Comparison of ENCODE assay signal across 27 cellular contexts in the genomic region with DNA sequence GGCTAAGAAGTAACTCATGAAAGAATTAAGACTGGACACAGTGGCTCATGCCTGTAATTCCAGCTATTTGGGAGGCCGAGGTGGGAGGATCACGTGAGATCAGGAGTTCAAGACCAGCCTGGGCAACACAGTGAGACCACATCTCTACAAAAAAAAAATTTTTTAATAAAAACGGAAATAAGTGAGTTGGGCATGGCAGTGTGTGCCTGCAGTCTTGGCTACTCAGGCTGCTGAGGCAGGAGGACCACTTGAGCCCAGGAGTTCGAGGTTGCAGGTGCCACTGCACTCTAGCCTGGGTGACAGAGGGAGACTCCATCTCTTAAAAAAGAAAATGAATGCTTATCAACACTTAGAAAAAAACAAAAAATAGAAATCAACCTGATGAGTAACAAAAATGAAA.
A peak's percentile ranks its signal among the peaks of the same experiment; 100 is the strongest.
DNase-seq lines count a peak whose midpoint lies in the region; ATAC-seq, FAIRE-seq and TF ChIP-seq lines count a peak whose summit lies in the region.
"Had no signal": no experiment of that assay in that cellular context is flagged by ENCODE, and none has a peak within 500 bp of the region (broad histone marks: within the 10 kb centered on the region; RNA-seq: fewer than 3 reads in every experiment).

No MANE protein-coding gene starts in this region.

- WGBS in pancreas, 2 donors, result 76 to 79% methylated on average over 4 of the region's 4 CpGs
- WGBS in thyroid gland, 2 donors, result 81% methylated on average over 4 of the region's 4 CpGs

- TF ChIP-seq POLR2A in thyroid gland (IDR thresholded peaks at IDR 0.05), result no peak

- no peaks in the 10 kb centered on the region for H3K36me3 Mint-ChIP-seq in activated naive CD4-positive, alpha-beta T cell treated with anti-CD3 and anti-CD28 coated beads, Interleukin-2, amount 50 U/mL, for 72 hours
- H3K36me3 Mint-ChIP-seq: activated naive CD8-positive, alpha-beta T cell treated with anti-CD3 and anti-CD28 coated beads, Interleukin-2, amount 10 ng/mL, durations not matched to agents 7 days and 5 days; CD4-positive, CD25-positive, alpha-beta regulatory T cell had no signal

- H3K9ac ChIP-seq in duodenal mucosa (ENCODE audit: low read depth in 1 of 2, low read length in 2 of 2), result peak overlapping the region; percentile 16 to 37
- H3K9ac ChIP-seq: GM23248 had no signal

- H3K27me3 ChIP-seq in duodenal mucosa (ENCODE audit: control insufficient read depth in 1 of 2, insufficient read depth in 2 of 2, low read length in 2 of 2), result no peaks in the 10 kb centered on the region
- H3K27me3 ChIP-seq in pancreas, result no peaks in the 10 kb centered on the region
- H3K27me3 ChIP-seq in thyroid gland, result no peaks in the 10 kb centered on the region
- H3K27me3 ChIP-seq: heart right ventricle, MG63, upper lobe of right lung had no signal

- H3K27ac Mint-ChIP-seq in activated naive CD4-positive, alpha-beta T cell treated with anti-CD3 and anti-CD28 coated beads, Interleukin-2, amount 50 U/mL, for 72 hours, result no peak overlapping the region
- H3K27ac Mint-ChIP-seq: activated CD8-positive, alpha-beta T cell treated with anti-CD3 and anti-CD28 coated beads for 36 hours; activated naive CD8-positive, alpha-beta T cell treated with anti-CD3 and anti-CD28 coated beads, Interleukin-2, amount 10 ng/mL, durations not matched to agents 7 days and 5 days; activated T-helper 2 cell treated with anti-CD3 and anti-CD28 coated beads, Interferon-gamma antibody, Interleukin-2, Interleukin-4, amounts not matched to agents 10 μg/mL and 5 μg/mL and 100 μg/mL, durations not matched to agents 14 hours and 24 hours and 36 hours; CD4-positive, CD25-positive, alpha-beta regulatory T cell; T-helper 1 cell treated with Interleukin-12 subunit alpha and Interleukin-12 subunit beta and Interleukin-4 antibody, amounts not matched to agents 30 μg/mL and 1 μg/mL, for 36 hours had no signal

- H3K36me3 ChIP-seq in duodenal mucosa (ENCODE audit: control insufficient read depth in 1 of 2, insufficient read depth in 2 of 2, low read length in 2 of 2), result no peaks in the 10 kb centered on the region
- no peaks in the 10 kb centered on the region for H3K36me3 ChIP-seq in pancreas
- no peaks in the 10 kb centered on the region for H3K36me3 ChIP-seq in thyroid gland
- H3K36me3 ChIP-seq: heart right ventricle, MG63, upper lobe of right lung had no signal

- H3K9me3 ChIP-seq in duodenal mucosa (ENCODE audit: control insufficient read depth in 1 of 2, low read length in 2 of 2), result no peaks in the 10 kb centered on the region
- no peaks in the 10 kb centered on the region for H3K9me3 ChIP-seq in pancreas
- H3K9me3 ChIP-seq in thyroid gland, result no peaks in the 10 kb centered on the region
- H3K9me3 ChIP-seq: MG63, upper lobe of right lung had no signal

- H3K4me1 ChIP-seq in duodenal mucosa (ENCODE audit: control insufficient read depth in 1 of 2, insufficient read depth in 2 of 2, low read length in 2 of 2) (peaks cover 73 to 77% of the 10 kb centered on the region in 2 donors), pancreas (peaks cover 5 to 16% (median 14%) of the 10 kb centered on the region in 3 donors), thyroid gland (peaks cover 44 to 60% of the 10 kb centered on the region in 2 donors)

- intact Hi-C loops in pancreas (cut with DNase I) (loop anchor here in 1 of 3 donors (10.0 kb wide), 1 partner anchor 110 kb away; no protein-coding TSS in a partner anchor), thyroid gland (cut with DNase I) (loop anchor here (10.0 kb wide), 2 partner anchors 110 to 180 kb away; no protein-coding TSS in a partner anchor)

- no peak for ATAC-seq in pancreas
- ATAC-seq in activated naive CD4-positive, alpha-beta T cell treated with anti-CD3 and anti-CD28 coated beads, Interleukin-2, amount 50 U/mL, for 72 hours, result no peak
- ATAC-seq: activated CD8-positive, alpha-beta T cell treated with anti-CD3 and anti-CD28 coated beads for 36 hours; stimulated activated naive CD8-positive, alpha-beta T cell treated with anti-CD3 and anti-CD28 coated beads, Interleukin-15, amount 100 ng/mL, for 72 hours had no signal

- FAIRE-seq in pancreas (lab: Jason Lieb, UNC), result no peak
- FAIRE-seq: HTR-8/SVneo had no signal

- no peaks in the 10 kb centered on the region for H3K9me3 Mint-ChIP-seq in activated naive CD4-positive, alpha-beta T cell treated with anti-CD3 and anti-CD28 coated beads, Interleukin-2, amount 50 U/mL, for 72 hours
- H3K9me3 Mint-ChIP-seq: activated CD8-positive, alpha-beta T cell treated with anti-CD3 and anti-CD28 coated beads for 36 hours; activated naive CD8-positive, alpha-beta T cell treated with anti-CD3 and anti-CD28 coated beads, Interleukin-2, amount 10 ng/mL, durations not matched to agents 7 days and 5 days; activated T-helper 2 cell treated with anti-CD3 and anti-CD28 coated beads, Interferon-gamma antibody, Interleukin-2, Interleukin-4, amounts not matched to agents 10 μg/mL and 5 μg/mL and 100 μg/mL, durations not matched to agents 14 hours and 24 hours and 36 hours; CD4-positive, CD25-positive, alpha-beta regulatory T cell; stimulated activated naive CD8-positive, alpha-beta T cell treated with anti-CD3 and anti-CD28 coated beads, Interleukin-15, amount 100 ng/mL, for 72 hours; T-helper 1 cell treated with Interleukin-12 subunit alpha and Interleukin-12 subunit beta and Interleukin-4 antibody, amounts not matched to agents 30 μg/mL and 1 μg/mL, for 36 hours had no signal

- TF ChIP-seq CTCF in VCaP (conservative IDR thresholded peaks at IDR 0.05) (no peak), pancreas (IDR thresholded peaks at IDR 0.05) (no peak), thyroid gland (IDR thresholded peaks at IDR 0.05) (no peak)

- DNase-seq in pancreas (no peak), thyroid gland (no peak), superior temporal gyrus (ENCODE audit: extremely low spot score) (no peak)
- DNase-seq in activated naive CD4-positive, alpha-beta T cell treated with anti-CD3 and anti-CD28 coated beads, Interleukin-2, amount 50 U/mL, for 72 hours (ENCODE audit: low spot score in 2 of 2), result no peak
- DNase-seq in stimulated activated CD4-positive, alpha-beta T cell treated with anti-CD3 and anti-CD28 coated beads, Interleukin-4, amount 100 ng/mL, for 4 hours, result no peak
- DNase-seq: activated CD8-positive, alpha-beta T cell treated with anti-CD3 and anti-CD28 coated beads for 36 hours; activated naive CD8-positive, alpha-beta T cell treated with anti-CD3 and anti-CD28 coated beads, Interleukin-2, amount 10 ng/mL, durations not matched to agents 7 days and 5 days; CD4-positive, CD25-positive, alpha-beta regulatory T cell; effector CD8-positive, alpha-beta T cell; foreskin fibroblast; GM23248; heart right ventricle; KG1; left cardiac atrium; MG63; NCI-H1105 treated with DMSO at 0.1 percent for 48 hours; NCI-H2029 treated with DMSO at 0.1 percent for 48 hours; RPMI8226; stimulated activated CD8-positive, alpha-beta memory T cell treated with anti-CD3 and anti-CD28 coated beads, Interleukin-4, amount 100 ng/mL, for 48 hours; stimulated activated naive CD8-positive, alpha-beta T cell treated with anti-CD3 and anti-CD28 coated beads, Interleukin-15, amount 100 ng/mL, for 72 hours; upper lobe of right lung had no signal

- H3K4me3 ChIP-seq in duodenal mucosa (ENCODE audit: low read depth in 1 of 2, low read length in 2 of 2) (no peak overlapping the region), pancreas (no peak overlapping the region), thyroid gland (replicated peaks in 1 of 3) (no peak overlapping the region)
- H3K4me3 ChIP-seq: GM23248, heart right ventricle, MG63, skin epidermis, upper lobe of right lung had no signal

- H3K27ac ChIP-seq in VCaP (peak overlapping the region; percentile 98), duodenal mucosa (ENCODE audit: low read depth, low read length) (peak overlapping the region; percentile 53), pancreas (peak overlapping the region; percentile 46 to 90 (median 76)), thyroid gland (peak overlapping the region in 2 of 3 donors; percentile 65 to 68)
- H3K27ac ChIP-seq: GM23248, upper lobe of right lung had no signal
